1 cellular context compared by ENCODE assay signal in the genomic region with DNA sequence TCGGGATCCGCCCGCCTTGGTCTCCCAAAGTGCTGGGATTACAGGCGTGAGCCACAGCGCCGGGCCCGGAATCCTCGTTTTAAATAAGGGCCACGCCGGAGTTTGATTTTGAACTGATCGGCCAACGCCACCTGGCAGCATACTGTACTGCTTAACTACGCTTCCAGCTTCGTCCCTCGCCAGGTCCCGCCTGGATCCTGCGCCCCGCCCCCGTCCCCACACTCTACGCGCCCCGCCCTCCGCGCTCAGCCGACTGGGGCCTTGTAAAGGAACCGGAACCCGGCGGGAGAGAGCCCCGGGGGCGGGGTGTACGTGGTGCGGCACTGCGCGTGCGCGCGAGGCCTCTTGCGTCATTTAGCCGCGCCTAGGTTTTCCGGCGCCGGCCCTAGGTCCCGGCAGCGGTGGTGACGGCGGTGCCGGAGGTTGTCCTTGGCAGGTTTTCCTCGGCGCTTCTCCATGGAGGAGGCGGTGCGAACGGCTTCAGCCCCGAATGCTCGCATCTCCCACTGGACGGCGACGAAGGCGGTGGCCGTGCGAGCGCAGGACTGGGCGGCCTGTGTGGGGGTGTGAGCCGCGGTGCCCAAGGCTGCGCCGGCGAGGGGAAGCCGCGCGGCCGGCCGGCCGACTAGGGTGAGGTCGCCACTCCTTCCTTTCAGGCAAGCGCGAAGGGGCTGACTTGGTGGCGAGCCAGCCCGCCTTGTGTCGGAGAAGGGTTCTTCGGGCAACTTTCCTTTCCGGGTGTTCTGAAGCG.
TF ChIP-seq lines count a peak whose summit lies in the region.

A gene (plus strand): TSS at position 375 of the 751 bp plus-strand sequence. CDS start 13,066 bp downstream, outside the sequence.

TF ChIP-seq in HCT116, 20 proteins besides CTCF, POLR2A, EP300 and RAD21 (continued from another document):
- TF ChIP-seq, protein P1, sequence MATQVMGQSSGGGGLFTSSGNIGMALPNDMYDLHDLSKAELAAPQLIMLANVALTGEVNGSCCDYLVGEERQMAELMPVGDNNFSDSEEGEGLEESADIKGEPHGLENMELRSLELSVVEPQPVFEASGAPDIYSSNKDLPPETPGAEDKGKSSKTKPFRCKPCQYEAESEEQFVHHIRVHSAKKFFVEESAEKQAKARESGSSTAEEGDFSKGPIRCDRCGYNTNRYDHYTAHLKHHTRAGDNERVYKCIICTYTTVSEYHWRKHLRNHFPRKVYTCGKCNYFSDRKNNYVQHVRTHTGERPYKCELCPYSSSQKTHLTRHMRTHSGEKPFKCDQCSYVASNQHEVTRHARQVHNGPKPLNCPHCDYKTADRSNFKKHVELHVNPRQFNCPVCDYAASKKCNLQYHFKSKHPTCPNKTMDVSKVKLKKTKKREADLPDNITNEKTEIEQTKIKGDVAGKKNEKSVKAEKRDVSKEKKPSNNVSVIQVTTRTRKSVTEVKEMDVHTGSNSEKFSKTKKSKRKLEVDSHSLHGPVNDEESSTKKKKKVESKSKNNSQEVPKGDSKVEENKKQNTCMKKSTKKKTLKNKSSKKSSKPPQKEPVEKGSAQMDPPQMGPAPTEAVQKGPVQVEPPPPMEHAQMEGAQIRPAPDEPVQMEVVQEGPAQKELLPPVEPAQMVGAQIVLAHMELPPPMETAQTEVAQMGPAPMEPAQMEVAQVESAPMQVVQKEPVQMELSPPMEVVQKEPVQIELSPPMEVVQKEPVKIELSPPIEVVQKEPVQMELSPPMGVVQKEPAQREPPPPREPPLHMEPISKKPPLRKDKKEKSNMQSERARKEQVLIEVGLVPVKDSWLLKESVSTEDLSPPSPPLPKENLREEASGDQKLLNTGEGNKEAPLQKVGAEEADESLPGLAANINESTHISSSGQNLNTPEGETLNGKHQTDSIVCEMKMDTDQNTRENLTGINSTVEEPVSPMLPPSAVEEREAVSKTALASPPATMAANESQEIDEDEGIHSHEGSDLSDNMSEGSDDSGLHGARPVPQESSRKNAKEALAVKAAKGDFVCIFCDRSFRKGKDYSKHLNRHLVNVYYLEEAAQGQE (IDR thresholded peaks at IDR 0.05; ENCODE audit: low read depth) = no peak
- TF ChIP-seq SRF (IDR thresholded peaks at IDR 0.05; ENCODE audit: low read depth) (peak; percentile 67; the same call in 1 of the 2 replicates), ELF1 (IDR thresholded peaks at IDR 0.05; ENCODE audit: borderline replicate concordance, low read depth) (peak; percentile 50), EZH2phosphoT487 (IDR thresholded peaks at IDR 0.05; ENCODE audit: borderline replicate concordance) (no peak), TCF7L2 (IDR thresholded peaks at IDR 0.05; ENCODE audit: borderline replicate concordance, extremely low read depth, insufficient read depth, insufficient read length) (no peak), EZH2 (IDR thresholded peaks at IDR 0.05) (no peak)
